ENCODE assay signal across 23 cellular contexts in the genomic region with DNA sequence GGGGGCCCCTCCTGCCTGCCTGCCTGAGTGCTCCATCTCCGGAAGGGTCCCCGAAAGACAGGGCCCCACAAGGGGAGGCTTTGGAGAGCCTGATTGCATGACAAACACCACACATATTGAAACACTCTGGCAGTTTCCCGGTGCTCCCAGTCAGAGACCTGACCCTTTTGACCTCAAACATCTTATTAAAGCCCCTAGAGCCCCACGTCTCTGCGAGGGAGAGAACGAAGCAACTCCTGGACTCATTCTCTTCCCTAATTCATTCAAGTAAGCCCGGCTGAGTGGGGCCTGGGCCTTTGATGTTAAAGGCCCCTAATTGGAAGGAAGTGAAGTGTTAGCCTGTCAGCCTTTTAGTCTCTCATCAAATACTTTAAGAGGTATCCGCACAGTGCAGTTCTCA.
DNase-seq lines count a peak whose midpoint lies in the region; ATAC-seq and TF ChIP-seq lines count a peak whose summit lies in the region.
"Had no signal": no experiment of that assay in that cellular context is flagged by ENCODE, and none has a peak within 500 bp of the region (broad histone marks: within the 10 kb centered on the region; RNA-seq: fewer than 3 reads in every experiment).

No MANE protein-coding gene starts in this region.

- H3K4me3 ChIP-seq in HUES48 (ENCODE audit: low read depth, low read length), result no peak overlapping the region
- H3K4me3 ChIP-seq in osteoblast (ENCODE audit: insufficient read depth, low read length), result no peak overlapping the region
- H3K4me3 ChIP-seq: colonic mucosa, K562, MG63, pancreas, thyroid gland had no signal

- no peak overlapping the region for H3K9ac ChIP-seq in HUES48 (ENCODE audit: low read depth, low read length)

- H3K4me1 ChIP-seq in HUES48 (ENCODE audit: control insufficient read depth, insufficient read depth, low read length), result peaks cover 22% of the 10 kb centered on the region
- no peaks in the 10 kb centered on the region for H3K4me1 ChIP-seq in osteoblast (ENCODE audit: insufficient read depth, low read length)
- H3K4me1 ChIP-seq: colonic mucosa, pancreas, thyroid gland had no signal

- H2AFZ ChIP-seq in osteoblast (ENCODE audit: low read length), result no peak overlapping the region

- H3K4me2 ChIP-seq in osteoblast (ENCODE audit: insufficient read depth, low read length), result no peak overlapping the region

- DNase-seq in astrocyte of the hippocampus (ENCODE audit: low read depth, low spot score), result peak; percentile 51
- DNase-seq in iPS-NIHi7 (ENCODE audit: extremely low spot score), result peak; percentile 30
- peak; percentile 34 for DNase-seq in osteoblast (ENCODE audit: insufficient read length, low spot score, missing footprints)
- no peak for DNase-seq in SIG-M5 treated with dmso at 0.1 percent for 504 hours (lab: John Stamatoyannopoulos, UW; ENCODE audit: unreplicated experiment)
- no peak for DNase-seq in T-helper 2 cell
- no peak for DNase-seq in NCI-H1694 treated with DMSO at 0.1 percent for 48 hours (lab: John Stamatoyannopoulos, UW)
- DNase-seq: activated CD4-positive, alpha-beta T cell treated with anti-CD3 and anti-CD28 coated beads for 36 hours; activated T-cell treated with anti-CD3 and anti-CD28 coated beads, Interleukin-2, amount 50 U/mL, for 24 hours; Calu3; colonic mucosa; left cardiac atrium; MG63; NCI-H1417 treated with DMSO at 0.1 percent for 48 hours; NCI-H2107; NCI-H510A treated with DMSO at 0.1 percent for 48 hours; pancreas; stimulated activated naive CD8-positive, alpha-beta T cell treated with anti-CD3 and anti-CD28 coated beads, Interleukin-15, amount 100 ng/mL, for 72 hours; thyroid gland had no signal

- no peaks in the 10 kb centered on the region for H3K36me3 ChIP-seq in HUES48 (ENCODE audit: control insufficient read depth, insufficient read depth, low read length)
- H3K36me3 ChIP-seq in osteoblast (ENCODE audit: insufficient read depth, low read length), result no peaks in the 10 kb centered on the region
- H3K36me3 ChIP-seq: colonic mucosa, MG63, pancreas, thyroid gland had no signal

- no peaks in the 10 kb centered on the region for H4K20me1 ChIP-seq in osteoblast (ENCODE audit: insufficient read depth, low read length)

- no peak for TF ChIP-seq CTCF in osteoblast (IDR thresholded peaks at IDR 0.05; ENCODE audit: extremely low read depth, low read depth, low read length)

- H3K27me3 ChIP-seq in HUES48 (ENCODE audit: control insufficient read depth, insufficient read depth, low read length), result no peaks in the 10 kb centered on the region; the same call in 1 of the 2 replicates
- no peaks in the 10 kb centered on the region for H3K27me3 ChIP-seq in osteoblast (ENCODE audit: insufficient read depth, low read length)
- H3K27me3 ChIP-seq: colonic mucosa, MG63, pancreas, thyroid gland had no signal

- H3K9me3 ChIP-seq in HUES48 (ENCODE audit: control insufficient read depth, insufficient read depth, low read length) (no peaks in the 10 kb centered on the region), osteoblast (ENCODE audit: low read depth, low read length) (no peaks in the 10 kb centered on the region)
- H3K9me3 ChIP-seq: colonic mucosa, MG63, pancreas, thyroid gland had no signal

- H3K79me2 ChIP-seq in osteoblast (ENCODE audit: insufficient read depth, low read length), result no peaks in the 10 kb centered on the region

- ATAC-seq in HG03135 (IDR thresholded peaks at IDR 0.05; ENCODE audit: unreplicated experiment), result no peak
- ATAC-seq: activated CD4-positive, alpha-beta T cell treated with anti-CD3 and anti-CD28 coated beads for 36 hours; K562; left cardiac atrium; pancreas; sciatic nerve; stimulated activated naive CD8-positive, alpha-beta T cell treated with anti-CD3 and anti-CD28 coated beads, Interleukin-15, amount 100 ng/mL, for 72 hours had no signal

- H3K27ac ChIP-seq in HUES48 (ENCODE audit: low read depth, low read length) (peak overlapping the region; percentile 84), osteoblast (ENCODE audit: low read depth, low read length) (no peak overlapping the region)
- H3K27ac ChIP-seq: C4-2B, colonic mucosa, pancreas, thyroid gland had no signal

Comparison
In these comparisons a context has a peak if more than half of its experiments do, and no peak if none do; other contexts are left out.
1. DNase-seq: peak in astrocyte of the hippocampus (single experiment), iPS-NIHi7 (single experiment) and osteoblast (single experiment); none in SIG-M5 treated with dmso at 0.1 percent for 504 hours (single experiment), T-helper 2 cell (0 of 5) and NCI-H1694 treated with DMSO at 0.1 percent for 48 hours (single experiment).